1 cellular context compared by ENCODE assay signal in the genomic region with DNA sequence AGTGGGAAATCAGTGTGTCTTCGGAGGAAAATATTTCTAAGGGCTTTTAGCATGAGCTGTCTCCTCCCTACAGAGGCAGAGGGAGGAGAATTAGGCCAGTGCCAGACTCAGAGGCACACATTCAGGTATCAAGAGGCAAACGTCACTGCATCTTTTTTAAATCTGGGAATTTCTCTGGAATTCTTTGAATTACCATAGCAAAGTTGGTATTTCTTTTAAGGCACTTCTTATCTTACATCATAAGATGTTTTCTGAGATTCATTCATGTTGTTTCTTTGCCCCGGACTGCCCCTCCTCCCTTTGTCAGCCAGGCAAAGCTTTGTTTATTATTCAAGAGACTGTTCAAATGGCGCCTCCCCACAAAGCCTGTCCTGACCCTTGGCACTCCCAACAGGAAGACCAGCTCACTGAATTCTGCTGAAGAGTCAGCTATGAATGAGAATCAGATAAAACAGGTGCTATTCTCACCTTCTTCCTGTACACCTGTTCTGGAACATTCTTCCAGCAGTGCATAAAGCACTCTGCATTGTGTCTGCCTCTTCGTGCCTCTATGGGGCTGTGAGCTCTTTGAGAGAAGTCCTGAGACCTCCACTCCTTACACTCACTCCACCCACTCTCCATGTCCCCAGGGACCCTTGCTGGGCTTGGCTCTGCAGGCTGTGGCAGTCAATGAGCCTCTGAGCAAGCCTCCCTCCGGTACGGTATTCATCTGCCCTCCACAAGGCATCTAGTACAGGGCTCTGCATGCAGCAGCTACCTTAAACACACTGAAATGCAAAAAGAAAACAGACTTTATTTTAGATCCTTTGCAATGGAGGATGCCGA.
TF ChIP-seq lines count a peak whose summit lies in the region.

No MANE protein-coding gene starts in this region.

TF ChIP-seq in WTC11, 78 proteins besides CTCF, POLR2A, EP300 and RAD21 (continued from another document):
- TF ChIP-seq, protein P1, sequence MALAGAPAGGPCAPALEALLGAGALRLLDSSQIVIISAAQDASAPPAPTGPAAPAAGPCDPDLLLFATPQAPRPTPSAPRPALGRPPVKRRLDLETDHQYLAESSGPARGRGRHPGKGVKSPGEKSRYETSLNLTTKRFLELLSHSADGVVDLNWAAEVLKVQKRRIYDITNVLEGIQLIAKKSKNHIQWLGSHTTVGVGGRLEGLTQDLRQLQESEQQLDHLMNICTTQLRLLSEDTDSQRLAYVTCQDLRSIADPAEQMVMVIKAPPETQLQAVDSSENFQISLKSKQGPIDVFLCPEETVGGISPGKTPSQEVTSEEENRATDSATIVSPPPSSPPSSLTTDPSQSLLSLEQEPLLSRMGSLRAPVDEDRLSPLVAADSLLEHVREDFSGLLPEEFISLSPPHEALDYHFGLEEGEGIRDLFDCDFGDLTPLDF (CRISPR knock-in tag; IDR thresholded peaks at IDR 0.05) = no peak
- TF ChIP-seq, protein P2, sequence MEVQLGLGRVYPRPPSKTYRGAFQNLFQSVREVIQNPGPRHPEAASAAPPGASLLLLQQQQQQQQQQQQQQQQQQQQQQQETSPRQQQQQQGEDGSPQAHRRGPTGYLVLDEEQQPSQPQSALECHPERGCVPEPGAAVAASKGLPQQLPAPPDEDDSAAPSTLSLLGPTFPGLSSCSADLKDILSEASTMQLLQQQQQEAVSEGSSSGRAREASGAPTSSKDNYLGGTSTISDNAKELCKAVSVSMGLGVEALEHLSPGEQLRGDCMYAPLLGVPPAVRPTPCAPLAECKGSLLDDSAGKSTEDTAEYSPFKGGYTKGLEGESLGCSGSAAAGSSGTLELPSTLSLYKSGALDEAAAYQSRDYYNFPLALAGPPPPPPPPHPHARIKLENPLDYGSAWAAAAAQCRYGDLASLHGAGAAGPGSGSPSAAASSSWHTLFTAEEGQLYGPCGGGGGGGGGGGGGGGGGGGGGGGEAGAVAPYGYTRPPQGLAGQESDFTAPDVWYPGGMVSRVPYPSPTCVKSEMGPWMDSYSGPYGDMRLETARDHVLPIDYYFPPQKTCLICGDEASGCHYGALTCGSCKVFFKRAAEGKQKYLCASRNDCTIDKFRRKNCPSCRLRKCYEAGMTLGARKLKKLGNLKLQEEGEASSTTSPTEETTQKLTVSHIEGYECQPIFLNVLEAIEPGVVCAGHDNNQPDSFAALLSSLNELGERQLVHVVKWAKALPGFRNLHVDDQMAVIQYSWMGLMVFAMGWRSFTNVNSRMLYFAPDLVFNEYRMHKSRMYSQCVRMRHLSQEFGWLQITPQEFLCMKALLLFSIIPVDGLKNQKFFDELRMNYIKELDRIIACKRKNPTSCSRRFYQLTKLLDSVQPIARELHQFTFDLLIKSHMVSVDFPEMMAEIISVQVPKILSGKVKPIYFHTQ (CRISPR knock-in tag; IDR thresholded peaks at IDR 0.05) = no peak
- TF ChIP-seq TEAD4 (CRISPR knock-in tag; IDR thresholded peaks at IDR 0.05) = no peak
- no peak for TF ChIP-seq TP53 (CRISPR knock-in tag; IDR thresholded peaks at IDR 0.05)
- no peak for TF ChIP-seq ZNF232 (CRISPR knock-in tag; IDR thresholded peaks at IDR 0.05)
- no peak for TF ChIP-seq NFYB (CRISPR knock-in tag; conservative IDR thresholded peaks at IDR 0.05; ENCODE audit: low read depth)
- TF ChIP-seq FOXJ3 (CRISPR knock-in tag; IDR thresholded peaks at IDR 0.05; ENCODE audit: borderline replicate concordance) = no peak
- TF ChIP-seq ZNF423 (CRISPR knock-in tag; IDR thresholded peaks at IDR 0.05) = no peak
- TF ChIP-seq CREB1 (CRISPR knock-in tag; IDR thresholded peaks at IDR 0.05) = no peak
- TF ChIP-seq SMAD3 (CRISPR knock-in tag; IDR thresholded peaks at IDR 0.05; ENCODE audit: borderline replicate concordance) = no peak
- TF ChIP-seq ESRRA (CRISPR knock-in tag; IDR thresholded peaks at IDR 0.05; ENCODE audit: borderline replicate concordance) = no peak
TF ChIP-seq in WTC11: peak in this region for 0.
